Comparison of ENCODE assay signal across 27 cellular contexts in genomic region chr5:169258372-169259000, GRCh38. TPM values are rescaled to one million over a fixed set of nuclear protein-coding genes. Genes with fewer than 3 reads are reported as not detected.
DNase-seq lines count a peak whose midpoint lies in the region; ATAC-seq and TF ChIP-seq lines count a peak whose summit lies in the region.
"Had no signal": no experiment of that assay in that cellular context is flagged by ENCODE, and none has a peak within 500 bp of the region (broad histone marks: within the 10 kb centered on the region; RNA-seq: fewer than 3 reads in every experiment).

No MANE protein-coding gene starts in this region.

- peak; percentile 61 for ATAC-seq in foreskin keratinocyte
- ATAC-seq: activated naive CD8-positive, alpha-beta T cell treated with anti-CD3 and anti-CD28 coated beads, Interleukin-2, amount 50 U/mL, for 24 hours had no signal

- TF ChIP-seq POLR2A in breast epithelium (IDR thresholded peaks at IDR 0.05): no peak

- dilution Hi-C loops in mammary epithelial cell (cut with HindIII; ENCODE audit: low sequenced_read_pairs): no loop called here

- H3K4me2 ChIP-seq in mammary epithelial cell (ENCODE audit: insufficient read depth, low read depth, low read length): no peak overlapping the region
- H3K4me2 ChIP-seq: BLaER1 had no signal

- H3K27ac ChIP-seq in mammary epithelial cell (ENCODE audit: insufficient read depth, low read depth, low read length) (no peak overlapping the region), breast epithelium (peak overlapping the region in 1 of 2 donors; percentile 2), foreskin keratinocyte (no peak overlapping the region)
- H3K27ac ChIP-seq: 22Rv1, BLaER1, dorsolateral prefrontal cortex, tibial artery had no signal

- H3K36me3 ChIP-seq in mammary epithelial cell (ENCODE audit: insufficient read depth, low read length) (no peaks in the 10 kb centered on the region), breast epithelium (no peaks in the 10 kb centered on the region)
- H3K36me3 ChIP-seq: BLaER1, HAP-1, tibial artery had no signal

- no peaks in the 10 kb centered on the region for H3K27me3 ChIP-seq in mammary epithelial cell (ENCODE audit: insufficient read depth, low read length)
- no peaks in the 10 kb centered on the region for H3K27me3 ChIP-seq in breast epithelium
- no peaks in the 10 kb centered on the region for H3K27me3 ChIP-seq in foreskin keratinocyte
- H3K27me3 ChIP-seq: BLaER1, tibial artery had no signal

- intact Hi-C loops in mammary epithelial cell (cut with micrococcal nuclease) (no loop called here), breast epithelium (cut with DNase I; ENCODE audit: low total_unique reads) (no loop called here)

- no peak overlapping the region for H3K9ac ChIP-seq in mammary epithelial cell (ENCODE audit: insufficient read depth, low read length)
- H3K9ac ChIP-seq: BLaER1 had no signal

- H3K9me3 ChIP-seq in mammary epithelial cell (replicated peaks; ENCODE audit: insufficient read depth, low read length) (no peaks in the 10 kb centered on the region), breast epithelium (no peaks in the 10 kb centered on the region)
- H3K9me3 ChIP-seq: BLaER1, HAP-1, tibial artery had no signal

- H3K4me3 ChIP-seq in mammary epithelial cell (replicated peaks in 1 of 3; ENCODE audit: insufficient read depth in 1 of 3, low read depth in 2 of 3, low read length in 3 of 3) (no peak overlapping the region), breast epithelium (no peak overlapping the region)
- H3K4me3 ChIP-seq: BLaER1, dorsolateral prefrontal cortex, HAP-1, tibial artery had no signal

- TF ChIP-seq CTCF in mammary epithelial cell (conservative IDR thresholded peaks at IDR 0.05 in 1 of 2, IDR thresholded peaks at IDR 0.05 in 1 of 2; ENCODE audit: extremely low read depth in 1 of 2, insufficient read depth in 1 of 2, low read depth in 1 of 2, low read length in 2 of 2) (no peak), breast epithelium (IDR thresholded peaks at IDR 0.05) (no peak), foreskin keratinocyte (conservative IDR thresholded peaks at IDR 0.05) (no peak)

- in situ Hi-C loops in mammary epithelial cell (cut with MboI; ENCODE audit: low sequenced_read_pairs in 2 of 2): no loop called here

- H3K79me2 ChIP-seq in mammary epithelial cell (ENCODE audit: insufficient read depth, low read length): peaks cover 7% of the 10 kb centered on the region

- CTCF ChIA-PET in mammary epithelial cell (lab: Charles Lee; ENCODE audit: low non-redundant PET): no interaction called here

- BruUV-seq in mammary epithelial cell (replicated peaks; lab: Mats Ljungman, UMichigan): no TSS peak

- no peaks in the 10 kb centered on the region for H3K4me1 ChIP-seq in mammary epithelial cell (ENCODE audit: insufficient read depth, low read length)
- no peaks in the 10 kb centered on the region for H3K4me1 ChIP-seq in breast epithelium
- no peaks in the 10 kb centered on the region for H3K4me1 ChIP-seq in foreskin keratinocyte
- H3K4me1 ChIP-seq: HAP-1 had no signal

- WGBS in mammary epithelial cell (ENCODE audit: low coverage, missing lambda C conversion rate): 50% methylated on average over 1 of the region's 1 CpG

- DNase-seq in mammary epithelial cell: peak; percentile 47
- DNase-seq in breast epithelium (ENCODE audit: low spot score in 2 of 2): no peak
- DNase-seq in astrocyte of the hippocampus (ENCODE audit: low read depth, low spot score): peak; percentile 54
- peak; percentile 15 to 37 for DNase-seq in foreskin keratinocyte
- DNase-seq in NCI-H345 (lab: John Stamatoyannopoulos, UW): no peak
- DNase-seq in NCI-H2081 treated with DMSO at 0.1 percent for 48 hours (lab: John Stamatoyannopoulos, UW): no peak
- no peak for DNase-seq in NAMALWA (ENCODE audit: low spot score)
- no peak for DNase-seq in NCI-H1105 (lab: John Stamatoyannopoulos, UW)
- DNase-seq: activated CD4-positive, alpha-beta memory T cell treated with anti-CD3 and anti-CD28 coated beads for 36 hours; activated CD4-positive, CD25-positive, alpha-beta regulatory T cell; activated naive CD8-positive, alpha-beta T cell treated with anti-CD3 and anti-CD28 coated beads, Interleukin-2, amount 50 U/mL, for 24 hours; COR-L47; dorsolateral prefrontal cortex; glutamatergic neuron; KG1; kidney glomerular epithelial cell; NCI-H1694 treated with DMSO at 0.1 percent for 48 hours; NCI-H2227 treated with DMSO at 0.1 percent for 48 hours; NCI-H82; nucleus accumbens; stimulated activated CD4-positive, alpha-beta T cell treated with anti-CD3 and anti-CD28 coated beads, Interleukin-4, amount 100 ng/mL, for 24 hours; stimulated activated naive CD4-positive, alpha-beta T cell treated with Interleukin-2 at 50 U/mL for 16 hours; T-helper 9 cell; tibial artery had no signal

- no peak overlapping the region for H2AFZ ChIP-seq in mammary epithelial cell (ENCODE audit: low read depth, low read length)

- no peaks in the 10 kb centered on the region for H4K20me1 ChIP-seq in mammary epithelial cell (ENCODE audit: insufficient read depth, low read length)
- H4K20me1 ChIP-seq: BLaER1 had no signal

RNA-seq across cellular contexts. Expression of gene SLIT3, which starts 42.5 kb away (rescaled TPM):
- 10 to 100 TPM; 14.7 to 25.1 TPM for total RNA-seq in mammary epithelial cell
- 21.7 TPM for polyA plus RNA-seq in mammary epithelial cell
- 40.2 TPM for polyA minus RNA-seq in mammary epithelial cell
- total RNA-seq in breast epithelium: 100 to 1,000 TPM in 1 of 3 donors, 10 to 100 TPM in 2; 30.7 to 103 (median 54.1) TPM
- total RNA-seq in foreskin keratinocyte: 5.6 and 9.9 TPM in 2 replicates
- polyA plus RNA-seq in foreskin keratinocyte: 3.9 and 4.9 TPM in 2 replicates

Comparison
In these comparisons a context has a peak if more than half of its experiments do, and no peak if none do; other contexts are left out.
1. DNase-seq: peak in mammary epithelial cell (single experiment), astrocyte of the hippocampus (single experiment) and foreskin keratinocyte (2 of 2); none in breast epithelium (0 of 2), NCI-H345 (single experiment), NCI-H2081 treated with DMSO at 0.1 percent for 48 hours (single experiment), NAMALWA (single experiment) and NCI-H1105 (single experiment).